ENCODE assay signal across 20 cellular contexts in genomic region chr9:124730772-124731171, GRCh38. TPM values are rescaled to one million over a fixed set of nuclear protein-coding genes. Genes with fewer than 3 reads are reported as not detected.
DNase-seq lines count a peak whose midpoint lies in the region; ATAC-seq, FAIRE-seq and TF ChIP-seq lines count a peak whose summit lies in the region.
"Had no signal": no experiment of that assay in that cellular context is flagged by ENCODE, and none has a peak within 500 bp of the region (broad histone marks: within the 10 kb centered on the region; RNA-seq: fewer than 3 reads in every experiment).

No MANE protein-coding gene starts in this region.

- H3K36me3 ChIP-seq in Peyer's patch (no peaks in the 10 kb centered on the region), small intestine (ENCODE audit: control insufficient read depth in 2 of 2, insufficient read depth in 2 of 2, low read length in 2 of 2) (no peaks in the 10 kb centered on the region)
- H3K36me3 ChIP-seq: BLaER1, HAP-1 had no signal

- no peak overlapping the region for H3K4me3 Mint-ChIP-seq in nephron progenitor cell
- no peak overlapping the region for H3K4me3 Mint-ChIP-seq in stimulated activated memory B cell treated with anti-CD40 and anti-IgM and Interleukin-4, amounts not matched to agents 10 μg/mL and 1 μg/mL and 100 μg/mL, for 72 hours
- H3K4me3 Mint-ChIP-seq: CD4-positive, CD25-positive, alpha-beta regulatory T cell; CD8-positive, alpha-beta T cell; HFFc6 had no signal

- peaks cover 0 to 27% (median 6%) of the 10 kb centered on the region in 4 donors for H3K4me1 ChIP-seq in Peyer's patch
- peaks cover 0 to 3% of the 10 kb centered on the region in 2 donors for H3K4me1 ChIP-seq in small intestine (ENCODE audit: control insufficient read depth in 2 of 2, insufficient read depth in 1 of 2, low read depth in 1 of 2, low read length in 1 of 2)

- H3K27ac ChIP-seq in Peyer's patch (peak overlapping the region in 3 of 4 donors; percentile 32 to 59 (median 58)), small intestine (ENCODE audit: low read depth in 1 of 2, low read length in 1 of 2) (no peak overlapping the region)
- H3K27ac ChIP-seq: BLaER1, C4-2B had no signal

- WGBS in small intestine, 3 donors = 74 to 90% (median 84%) methylated on average over 2 of the region's 2 CpGs

- no peak for ATAC-seq in stimulated activated memory B cell treated with anti-CD40 and anti-IgM and Interleukin-4, amounts not matched to agents 10 μg/mL and 1 μg/mL and 100 μg/mL, for 72 hours
- ATAC-seq in HG03378 (IDR thresholded peaks at IDR 0.05; ENCODE audit: unreplicated experiment) = no peak
- ATAC-seq: CD8-positive, alpha-beta T cell had no signal

- peak overlapping the region; percentile 72 for H3K27ac Mint-ChIP-seq in nephron progenitor cell
- no peak overlapping the region for H3K27ac Mint-ChIP-seq in stimulated activated memory B cell treated with anti-CD40 and anti-IgM and Interleukin-4, amounts not matched to agents 10 μg/mL and 1 μg/mL and 100 μg/mL, for 72 hours
- H3K27ac Mint-ChIP-seq: CD4-positive, CD25-positive, alpha-beta regulatory T cell; CD8-positive, alpha-beta T cell; HFFc6 had no signal

- H3K4me3 ChIP-seq in Peyer's patch = no peak overlapping the region
- no peak overlapping the region for H3K4me3 ChIP-seq in small intestine (ENCODE audit: low read depth in 1 of 2, low read length in 2 of 2)
- H3K4me3 ChIP-seq: BLaER1, HAP-1 had no signal

- H3K9me3 ChIP-seq in Peyer's patch (no peaks in the 10 kb centered on the region), small intestine (ENCODE audit: control insufficient read depth, low read depth) (no peaks in the 10 kb centered on the region)
- H3K9me3 ChIP-seq: BLaER1, Caco-2, HAP-1 had no signal

- TF ChIP-seq CTCF in Peyer's patch (IDR thresholded peaks at IDR 0.05) (no peak), nephron progenitor cell (IDR thresholded peaks at IDR 0.05) (no peak)

- no peaks in the 10 kb centered on the region for H3K9me3 Mint-ChIP-seq in nephron progenitor cell
- no peaks in the 10 kb centered on the region for H3K9me3 Mint-ChIP-seq in stimulated activated memory B cell treated with anti-CD40 and anti-IgM and Interleukin-4, amounts not matched to agents 10 μg/mL and 1 μg/mL and 100 μg/mL, for 72 hours
- H3K9me3 Mint-ChIP-seq: CD8-positive, alpha-beta T cell; HFFc6 had no signal

- peaks cover 4% of the 10 kb centered on the region for H3K27me3 Mint-ChIP-seq in nephron progenitor cell (ENCODE audit: low read depth, poor library complexity)
- no peaks in the 10 kb centered on the region for H3K27me3 Mint-ChIP-seq in stimulated activated memory B cell treated with anti-CD40 and anti-IgM and Interleukin-4, amounts not matched to agents 10 μg/mL and 1 μg/mL and 100 μg/mL, for 72 hours

- H3K27me3 ChIP-seq in Peyer's patch = no peaks in the 10 kb centered on the region
- no peaks in the 10 kb centered on the region for H3K27me3 ChIP-seq in small intestine (ENCODE audit: control insufficient read depth in 2 of 2, insufficient read depth in 2 of 2, low read length in 2 of 2)
- H3K27me3 ChIP-seq: BLaER1 had no signal

- no peak for FAIRE-seq in small intestine (lab: Jason Lieb, UNC)
- FAIRE-seq: GM12891, GM18507, H54 had no signal

- DNase-seq in Peyer's patch (no peak), nephron progenitor cell (no peak), small intestine (peak; percentile 84), NCI-H774 (lab: John Stamatoyannopoulos, UW) (no peak)
- DNase-seq: Caco-2; CD4-positive, CD25-positive, alpha-beta regulatory T cell; CD8-positive, alpha-beta T cell; DMS79; EL; GDM1; GOT3; HFFc6 had no signal

- no peak for TF ChIP-seq POLR2A in Peyer's patch (IDR thresholded peaks at IDR 0.05)

- H3K36me3 Mint-ChIP-seq in nephron progenitor cell (ENCODE audit: low read depth) = peaks cover 50% of the 10 kb centered on the region
- H3K36me3 Mint-ChIP-seq in stimulated activated memory B cell treated with anti-CD40 and anti-IgM and Interleukin-4, amounts not matched to agents 10 μg/mL and 1 μg/mL and 100 μg/mL, for 72 hours = no peaks in the 10 kb centered on the region
- H3K36me3 Mint-ChIP-seq: CD4-positive, CD25-positive, alpha-beta regulatory T cell; CD8-positive, alpha-beta T cell had no signal

- peaks cover 20% of the 10 kb centered on the region for H3K4me1 Mint-ChIP-seq in nephron progenitor cell
- no peaks in the 10 kb centered on the region for H3K4me1 Mint-ChIP-seq in stimulated activated memory B cell treated with anti-CD40 and anti-IgM and Interleukin-4, amounts not matched to agents 10 μg/mL and 1 μg/mL and 100 μg/mL, for 72 hours
- H3K4me1 Mint-ChIP-seq: CD4-positive, CD25-positive, alpha-beta regulatory T cell had no signal

RNA-seq across cellular contexts. Expression of gene NR6A1, which starts 40.3 kb away (rescaled TPM):
- 10 to 100 TPM; 10.7 to 43.0 (median 28.1) TPM for total RNA-seq in Peyer's patch
- 1 to 10 TPM; 2.3 to 6.0 (median 3.0) TPM for polyA plus RNA-seq in small intestine
- total RNA-seq: CD8-positive, alpha-beta T cell had no signal
- polyA plus RNA-seq: CD4-positive, CD25-positive, alpha-beta regulatory T cell had no signal

RNA-seq across cellular contexts. Expression of gene OLFML2A, which starts 46.2 kb away (rescaled TPM):
- 10 to 100 TPM in 1 of 4 donors, 1 to 10 TPM in 2, under 1 TPM in 1; 0.88 to 10.0 (median 8.7) TPM for total RNA-seq in Peyer's patch
- 1 to 10 TPM in 1 of 3 donors, under 1 TPM in 2; 0.22 to 3.4 (median 0.27) TPM for polyA plus RNA-seq in small intestine
- total RNA-seq: CD4-positive, CD25-positive, alpha-beta regulatory T cell; CD8-positive, alpha-beta T cell had no signal
- polyA plus RNA-seq: CD4-positive, CD25-positive, alpha-beta regulatory T cell had no signal

Comparison
In these comparisons a context has a peak if more than half of its experiments do, and no peak if none do; other contexts are left out.
1. H3K27ac ChIP-seq: peak in Peyer's patch (3 of 4); none in small intestine (0 of 2).